In the genomic region with DNA sequence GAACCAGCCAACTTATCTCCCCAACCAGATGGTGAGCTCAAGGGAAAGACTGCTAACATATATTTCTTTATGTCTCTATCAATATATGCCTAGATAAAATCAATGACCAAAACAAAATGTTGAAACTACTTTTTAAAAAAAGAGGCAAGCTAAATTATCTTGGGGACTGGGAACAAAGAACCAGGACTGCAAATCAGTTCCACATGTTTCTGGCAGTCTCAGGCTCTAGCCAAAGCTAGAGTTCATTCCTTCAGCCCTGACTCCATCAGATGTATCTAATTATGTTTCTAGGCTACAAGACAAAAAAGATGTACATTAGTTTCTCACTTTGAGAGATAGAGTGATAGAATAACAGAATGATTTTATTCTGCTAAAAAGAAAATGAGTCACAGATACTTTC, we compare ENCODE assay signal across 1 cellular context.
A peak's percentile ranks its signal among the peaks of the same experiment; 100 is the strongest.
TF ChIP-seq lines count a peak whose summit lies in the region.

No MANE protein-coding gene starts in this region.

TF ChIP-seq in SK-N-SH, 30 proteins besides CTCF, POLR2A, EP300 and RAD21 (continued from another document):
- TF ChIP-seq, protein P1, sequence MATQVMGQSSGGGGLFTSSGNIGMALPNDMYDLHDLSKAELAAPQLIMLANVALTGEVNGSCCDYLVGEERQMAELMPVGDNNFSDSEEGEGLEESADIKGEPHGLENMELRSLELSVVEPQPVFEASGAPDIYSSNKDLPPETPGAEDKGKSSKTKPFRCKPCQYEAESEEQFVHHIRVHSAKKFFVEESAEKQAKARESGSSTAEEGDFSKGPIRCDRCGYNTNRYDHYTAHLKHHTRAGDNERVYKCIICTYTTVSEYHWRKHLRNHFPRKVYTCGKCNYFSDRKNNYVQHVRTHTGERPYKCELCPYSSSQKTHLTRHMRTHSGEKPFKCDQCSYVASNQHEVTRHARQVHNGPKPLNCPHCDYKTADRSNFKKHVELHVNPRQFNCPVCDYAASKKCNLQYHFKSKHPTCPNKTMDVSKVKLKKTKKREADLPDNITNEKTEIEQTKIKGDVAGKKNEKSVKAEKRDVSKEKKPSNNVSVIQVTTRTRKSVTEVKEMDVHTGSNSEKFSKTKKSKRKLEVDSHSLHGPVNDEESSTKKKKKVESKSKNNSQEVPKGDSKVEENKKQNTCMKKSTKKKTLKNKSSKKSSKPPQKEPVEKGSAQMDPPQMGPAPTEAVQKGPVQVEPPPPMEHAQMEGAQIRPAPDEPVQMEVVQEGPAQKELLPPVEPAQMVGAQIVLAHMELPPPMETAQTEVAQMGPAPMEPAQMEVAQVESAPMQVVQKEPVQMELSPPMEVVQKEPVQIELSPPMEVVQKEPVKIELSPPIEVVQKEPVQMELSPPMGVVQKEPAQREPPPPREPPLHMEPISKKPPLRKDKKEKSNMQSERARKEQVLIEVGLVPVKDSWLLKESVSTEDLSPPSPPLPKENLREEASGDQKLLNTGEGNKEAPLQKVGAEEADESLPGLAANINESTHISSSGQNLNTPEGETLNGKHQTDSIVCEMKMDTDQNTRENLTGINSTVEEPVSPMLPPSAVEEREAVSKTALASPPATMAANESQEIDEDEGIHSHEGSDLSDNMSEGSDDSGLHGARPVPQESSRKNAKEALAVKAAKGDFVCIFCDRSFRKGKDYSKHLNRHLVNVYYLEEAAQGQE (IDR thresholded peaks at IDR 0.05; ENCODE audit: low read depth, low read length): no peak
- TF ChIP-seq SMC3 (IDR thresholded peaks at IDR 0.05; ENCODE audit: low read depth, low read length): no peak
- TF ChIP-seq POLR2AphosphoS5 (IDR thresholded peaks at IDR 0.05; ENCODE audit: low read depth, low read length): peak; percentile 67; the same call in 1 of the 2 replicates
- TF ChIP-seq, protein P2, sequence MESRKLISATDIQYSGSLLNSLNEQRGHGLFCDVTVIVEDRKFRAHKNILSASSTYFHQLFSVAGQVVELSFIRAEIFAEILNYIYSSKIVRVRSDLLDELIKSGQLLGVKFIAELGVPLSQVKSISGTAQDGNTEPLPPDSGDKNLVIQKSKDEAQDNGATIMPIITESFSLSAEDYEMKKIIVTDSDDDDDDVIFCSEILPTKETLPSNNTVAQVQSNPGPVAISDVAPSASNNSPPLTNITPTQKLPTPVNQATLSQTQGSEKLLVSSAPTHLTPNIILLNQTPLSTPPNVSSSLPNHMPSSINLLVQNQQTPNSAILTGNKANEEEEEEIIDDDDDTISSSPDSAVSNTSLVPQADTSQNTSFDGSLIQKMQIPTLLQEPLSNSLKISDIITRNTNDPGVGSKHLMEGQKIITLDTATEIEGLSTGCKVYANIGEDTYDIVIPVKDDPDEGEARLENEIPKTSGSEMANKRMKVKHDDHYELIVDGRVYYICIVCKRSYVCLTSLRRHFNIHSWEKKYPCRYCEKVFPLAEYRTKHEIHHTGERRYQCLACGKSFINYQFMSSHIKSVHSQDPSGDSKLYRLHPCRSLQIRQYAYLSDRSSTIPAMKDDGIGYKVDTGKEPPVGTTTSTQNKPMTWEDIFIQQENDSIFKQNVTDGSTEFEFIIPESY (IDR thresholded peaks at IDR 0.05; ENCODE audit: borderline replicate concordance, low read depth): no peak
- TF ChIP-seq YY1 (IDR thresholded peaks at IDR 0.05; ENCODE audit: low read depth): no peak
- TF ChIP-seq TEAD4 (IDR thresholded peaks at IDR 0.05; ENCODE audit: borderline replicate concordance, insufficient read depth): peak; percentile 55
- peak; percentile 56; the same call in 1 of the 2 replicates for TF ChIP-seq NFIC (IDR thresholded peaks at IDR 0.05; ENCODE audit: borderline replicate concordance)
- TF ChIP-seq FOXM1 (IDR thresholded peaks at IDR 0.05; ENCODE audit: low read depth): peak; percentile 69
- TF ChIP-seq, protein P3, sequence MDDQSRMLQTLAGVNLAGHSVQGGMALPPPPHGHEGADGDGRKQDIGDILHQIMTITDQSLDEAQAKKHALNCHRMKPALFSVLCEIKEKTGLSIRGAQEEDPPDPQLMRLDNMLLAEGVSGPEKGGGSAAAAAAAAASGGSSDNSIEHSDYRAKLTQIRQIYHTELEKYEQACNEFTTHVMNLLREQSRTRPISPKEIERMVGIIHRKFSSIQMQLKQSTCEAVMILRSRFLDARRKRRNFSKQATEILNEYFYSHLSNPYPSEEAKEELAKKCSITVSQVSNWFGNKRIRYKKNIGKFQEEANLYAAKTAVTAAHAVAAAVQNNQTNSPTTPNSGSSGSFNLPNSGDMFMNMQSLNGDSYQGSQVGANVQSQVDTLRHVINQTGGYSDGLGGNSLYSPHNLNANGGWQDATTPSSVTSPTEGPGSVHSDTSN (IDR thresholded peaks at IDR 0.05): peak; percentile 61
- no peak for TF ChIP-seq TAF1 (IDR thresholded peaks at IDR 0.05; ENCODE audit: borderline replicate concordance, low read depth, low read length)
